ENCODE assay signal across 25 cellular contexts in the genomic region with DNA sequence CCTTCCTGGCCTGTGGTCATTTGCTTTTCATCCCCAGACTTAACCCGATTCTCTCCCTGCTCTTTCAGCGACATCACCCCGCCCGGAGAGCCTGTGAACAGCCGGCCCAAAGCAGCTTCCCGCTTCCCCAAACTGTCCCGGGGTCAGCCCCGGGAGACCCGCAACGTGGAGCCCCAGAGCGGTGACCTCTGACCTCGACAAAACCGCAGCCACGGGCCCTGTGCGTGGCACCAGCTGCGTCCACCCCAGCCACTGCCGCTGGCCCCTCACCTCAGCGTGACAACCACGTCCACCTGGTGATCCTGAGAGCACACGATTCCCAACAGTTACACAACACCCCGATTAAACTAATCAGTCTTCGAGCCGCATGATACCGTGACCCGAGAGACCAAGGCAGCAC.
"Had no signal": no experiment of that assay in that cellular context is flagged by ENCODE, and none has a peak within 500 bp of the region (broad histone marks: within the 10 kb centered on the region; RNA-seq: fewer than 3 reads in every experiment).

No MANE protein-coding gene starts in this region.

- H3K27ac ChIP-seq: thoracic aorta, WERI-Rb-1 had no signal

- ATAC-seq: activated CD4-positive, CD25-positive, alpha-beta regulatory T cell treated with anti-CD3 and anti-CD28 coated beads, Interleukin-2, amount 50 U/mL, for 24 hours; activated CD8-positive, alpha-beta memory T cell treated with anti-CD3 and anti-CD28 coated beads, Interleukin-2, amount 10 ng/mL, durations not matched to agents 7 days and 5 days; esophagus mucosa; left cardiac atrium; right cardiac atrium had no signal

- H3K4me3 Mint-ChIP-seq: activated CD4-positive, alpha-beta memory T cell treated with anti-CD3 and anti-CD28 coated beads, Interleukin-2, amount 10 ng/mL, durations not matched to agents 7 days and 5 days; activated CD4-positive, alpha-beta T cell treated with anti-CD3 and anti-CD28 coated beads, Interleukin-2, amount 10 ng/mL, durations not matched to agents 24 days and 14 days; activated CD8-positive, alpha-beta memory T cell treated with anti-CD3 and anti-CD28 coated beads, Interleukin-2, amount 10 ng/mL, durations not matched to agents 7 days and 5 days; endodermal cell; mesothelial cell of epicardium; stimulated activated naive CD8-positive, alpha-beta T cell treated with anti-CD3 and anti-CD28 coated beads, Interleukin-15, Interleukin-2, amounts not matched to agents 100 ng/mL and 50 ng/mL, for 24 hours had no signal

- H3K9me3 Mint-ChIP-seq: endodermal cell; mesothelial cell of epicardium; stimulated activated naive CD8-positive, alpha-beta T cell treated with anti-CD3 and anti-CD28 coated beads, Interleukin-15, Interleukin-2, amounts not matched to agents 100 ng/mL and 50 ng/mL, for 24 hours had no signal

- H3K4me1 Mint-ChIP-seq: mesothelial cell of epicardium had no signal

- H3K36me3 ChIP-seq: WERI-Rb-1 had no signal

- DNase-seq: activated CD4-positive, alpha-beta memory T cell treated with anti-CD3 and anti-CD28 coated beads, Interleukin-2, amount 10 ng/mL, durations not matched to agents 7 days and 5 days; activated CD4-positive, alpha-beta T cell treated with anti-CD3 and anti-CD28 coated beads, Interleukin-2, amount 10 ng/mL, durations not matched to agents 24 days and 14 days; activated CD8-positive, alpha-beta memory T cell treated with anti-CD3 and anti-CD28 coated beads, Interleukin-2, amount 10 ng/mL, durations not matched to agents 7 days and 5 days; activated effector memory CD4-positive, alpha-beta T cell treated with Interleukin-2 at 50 U/mL for 16 hours; activated naive CD4-positive, alpha-beta T cell treated with Interleukin-2 at 50 U/mL for 16 hours; activated T-cell treated with anti-CD3 and anti-CD28 coated beads, Interleukin-2, amount 50 U/mL, for 48 hours; amygdala; central memory CD4-positive, alpha-beta T cell; endodermal cell; foreskin fibroblast; head of caudate nucleus; hippocampal formation; left cardiac atrium; mammary epithelial cell; naive B cell; stimulated activated CD4-positive, alpha-beta T cell treated with anti-CD3 and anti-CD28 coated beads, Interleukin-2, amount 100 ng/mL, for 48 hours; T-helper 9 cell; trophoblast cell; WERI-Rb-1 had no signal

- H3K9me3 ChIP-seq: thoracic aorta had no signal

- H3K27me3 Mint-ChIP-seq: activated CD4-positive, alpha-beta memory T cell treated with anti-CD3 and anti-CD28 coated beads, Interleukin-2, amount 10 ng/mL, durations not matched to agents 7 days and 5 days; activated CD4-positive, alpha-beta T cell treated with anti-CD3 and anti-CD28 coated beads, Interleukin-2, amount 10 ng/mL, durations not matched to agents 24 days and 14 days; activated CD8-positive, alpha-beta memory T cell treated with anti-CD3 and anti-CD28 coated beads, Interleukin-2, amount 10 ng/mL, durations not matched to agents 7 days and 5 days; naive B cell; stimulated activated naive CD8-positive, alpha-beta T cell treated with anti-CD3 and anti-CD28 coated beads, Interleukin-15, Interleukin-2, amounts not matched to agents 100 ng/mL and 50 ng/mL, for 24 hours had no signal

- H3K4me3 ChIP-seq: thoracic aorta had no signal

- H3K27ac Mint-ChIP-seq: activated CD8-positive, alpha-beta memory T cell treated with anti-CD3 and anti-CD28 coated beads, Interleukin-2, amount 10 ng/mL, durations not matched to agents 7 days and 5 days; endodermal cell; mesothelial cell of epicardium; stimulated activated naive CD8-positive, alpha-beta T cell treated with anti-CD3 and anti-CD28 coated beads, Interleukin-15, Interleukin-2, amounts not matched to agents 100 ng/mL and 50 ng/mL, for 24 hours had no signal
